Comparison of ENCODE assay signal across 1 cellular context in the genomic region with DNA sequence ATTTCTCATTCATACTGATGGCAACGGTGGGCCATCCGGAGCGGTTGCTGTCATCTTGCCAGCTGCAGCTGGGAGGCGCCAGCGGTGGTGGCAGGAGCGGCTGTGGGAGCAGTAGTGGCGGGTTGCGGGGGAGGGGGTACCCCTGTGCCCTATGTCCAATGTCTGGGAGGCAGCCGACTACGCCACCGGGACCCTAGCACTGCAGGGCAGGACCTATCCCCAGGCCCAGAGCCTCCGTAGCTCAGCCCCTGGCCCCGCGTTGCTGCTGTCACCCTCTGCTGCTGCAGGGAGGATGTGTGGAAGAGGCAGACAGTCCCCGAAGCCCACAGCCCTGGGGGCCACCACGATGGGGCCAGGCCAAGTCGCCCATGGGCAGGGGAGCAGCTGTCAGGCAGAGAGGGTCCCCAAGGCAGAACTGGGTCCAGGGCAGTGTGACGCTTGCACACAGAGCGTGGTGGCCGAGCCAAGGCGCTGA.
TF ChIP-seq lines count a peak whose summit lies in the region.

No MANE protein-coding gene starts in this region.

TF ChIP-seq in SK-N-SH, 30 proteins besides CTCF, POLR2A, EP300 and RAD21:
- TF ChIP-seq MEF2A (IDR thresholded peaks at IDR 0.05; ENCODE audit: borderline replicate concordance, low read depth): no peak
- no peak for TF ChIP-seq ELF1 (IDR thresholded peaks at IDR 0.05)
- no peak for TF ChIP-seq EZH2phosphoT487 (IDR thresholded peaks at IDR 0.05; ENCODE audit: borderline replicate concordance, low read depth)
- no peak for TF ChIP-seq FOXM1 (IDR thresholded peaks at IDR 0.05; ENCODE audit: low read depth)
- no peak for TF ChIP-seq POLR2AphosphoS5 (IDR thresholded peaks at IDR 0.05; ENCODE audit: low read depth, low read length)
- no peak for TF ChIP-seq NRF1 (IDR thresholded peaks at IDR 0.05; ENCODE audit: low read depth, low read length)
- TF ChIP-seq JUND (IDR thresholded peaks at IDR 0.05): no peak
- TF ChIP-seq SIN3A (IDR thresholded peaks at IDR 0.05; ENCODE audit: borderline replicate concordance, low read depth, low read length): no peak
- no peak for TF ChIP-seq MXI1 (IDR thresholded peaks at IDR 0.05; ENCODE audit: low read depth, low read length)
- TF ChIP-seq, protein P1, sequence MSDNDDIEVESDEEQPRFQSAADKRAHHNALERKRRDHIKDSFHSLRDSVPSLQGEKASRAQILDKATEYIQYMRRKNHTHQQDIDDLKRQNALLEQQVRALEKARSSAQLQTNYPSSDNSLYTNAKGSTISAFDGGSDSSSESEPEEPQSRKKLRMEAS (IDR thresholded peaks at IDR 0.05; ENCODE audit: low read depth): no peak
- TF ChIP-seq, protein P2, sequence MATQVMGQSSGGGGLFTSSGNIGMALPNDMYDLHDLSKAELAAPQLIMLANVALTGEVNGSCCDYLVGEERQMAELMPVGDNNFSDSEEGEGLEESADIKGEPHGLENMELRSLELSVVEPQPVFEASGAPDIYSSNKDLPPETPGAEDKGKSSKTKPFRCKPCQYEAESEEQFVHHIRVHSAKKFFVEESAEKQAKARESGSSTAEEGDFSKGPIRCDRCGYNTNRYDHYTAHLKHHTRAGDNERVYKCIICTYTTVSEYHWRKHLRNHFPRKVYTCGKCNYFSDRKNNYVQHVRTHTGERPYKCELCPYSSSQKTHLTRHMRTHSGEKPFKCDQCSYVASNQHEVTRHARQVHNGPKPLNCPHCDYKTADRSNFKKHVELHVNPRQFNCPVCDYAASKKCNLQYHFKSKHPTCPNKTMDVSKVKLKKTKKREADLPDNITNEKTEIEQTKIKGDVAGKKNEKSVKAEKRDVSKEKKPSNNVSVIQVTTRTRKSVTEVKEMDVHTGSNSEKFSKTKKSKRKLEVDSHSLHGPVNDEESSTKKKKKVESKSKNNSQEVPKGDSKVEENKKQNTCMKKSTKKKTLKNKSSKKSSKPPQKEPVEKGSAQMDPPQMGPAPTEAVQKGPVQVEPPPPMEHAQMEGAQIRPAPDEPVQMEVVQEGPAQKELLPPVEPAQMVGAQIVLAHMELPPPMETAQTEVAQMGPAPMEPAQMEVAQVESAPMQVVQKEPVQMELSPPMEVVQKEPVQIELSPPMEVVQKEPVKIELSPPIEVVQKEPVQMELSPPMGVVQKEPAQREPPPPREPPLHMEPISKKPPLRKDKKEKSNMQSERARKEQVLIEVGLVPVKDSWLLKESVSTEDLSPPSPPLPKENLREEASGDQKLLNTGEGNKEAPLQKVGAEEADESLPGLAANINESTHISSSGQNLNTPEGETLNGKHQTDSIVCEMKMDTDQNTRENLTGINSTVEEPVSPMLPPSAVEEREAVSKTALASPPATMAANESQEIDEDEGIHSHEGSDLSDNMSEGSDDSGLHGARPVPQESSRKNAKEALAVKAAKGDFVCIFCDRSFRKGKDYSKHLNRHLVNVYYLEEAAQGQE (IDR thresholded peaks at IDR 0.05; ENCODE audit: low read depth, low read length): no peak
- TF ChIP-seq TEAD4 (IDR thresholded peaks at IDR 0.05; ENCODE audit: borderline replicate concordance, insufficient read depth): no peak
